Comparison of ENCODE assay signal across 31 cellular contexts in genomic region chr5:68443091-68443490, GRCh38.
"Had no signal": no experiment of that assay in that cellular context is flagged by ENCODE, and none has a peak within 500 bp of the region (broad histone marks: within the 10 kb centered on the region; RNA-seq: fewer than 3 reads in every experiment).

No MANE protein-coding gene starts in this region.

- H3K27me3 ChIP-seq: cardiac muscle cell, SJSA1 had no signal

- H3K9me3 Mint-ChIP-seq: activated naive CD4-positive, alpha-beta T cell treated with anti-CD3 and anti-CD28 coated beads, Interleukin-2, amount 50 U/mL, for 24 hours; activated T-helper 1 cell treated with anti-CD3 and anti-CD28 coated beads, Interleukin-12 subunit alpha, Interleukin-12 subunit beta, Interleukin-2, Interleukin-4 antibody, amounts not matched to agents 30 ng/mL and 10 ng/mL and 1 ng/mL, durations not matched to agents 14 hours and 24 hours and 36 hours; brain; T-helper 1 cell treated with Interleukin-12 subunit alpha and Interleukin-12 subunit beta and Interleukin-4 antibody, amounts not matched to agents 30 μg/mL and 1 μg/mL, for 36 hours had no signal

- ATAC-seq: activated CD8-positive, alpha-beta T cell treated with anti-CD3 and anti-CD28 coated beads, Interleukin-2, amount 10 ng/mL, durations not matched to agents 7 days and 5 days; Panc1; WTC11 had no signal

- H3K4me3 Mint-ChIP-seq: activated CD8-positive, alpha-beta T cell treated with anti-CD3 and anti-CD28 coated beads, Interleukin-2, amount 10 ng/mL, durations not matched to agents 7 days and 5 days; activated naive CD4-positive, alpha-beta T cell treated with anti-CD3 and anti-CD28 coated beads, Interleukin-2, amount 50 U/mL, for 24 hours; activated T-helper 1 cell treated with anti-CD3 and anti-CD28 coated beads, Interleukin-12 subunit alpha, Interleukin-12 subunit beta, Interleukin-2, Interleukin-4 antibody, amounts not matched to agents 30 ng/mL and 10 ng/mL and 1 ng/mL, durations not matched to agents 14 hours and 24 hours and 36 hours; brain; T-helper 1 cell treated with Interleukin-12 subunit alpha and Interleukin-12 subunit beta and Interleukin-4 antibody, amounts not matched to agents 30 μg/mL and 1 μg/mL, for 36 hours; WTC11 had no signal

- H3K9me3 ChIP-seq: SJSA1 had no signal

- H3K27ac ChIP-seq: cardiac muscle cell, SJSA1 had no signal

- H3K36me3 Mint-ChIP-seq: activated naive CD4-positive, alpha-beta T cell treated with anti-CD3 and anti-CD28 coated beads, Interleukin-2, amount 50 U/mL, for 24 hours; brain; WTC11 had no signal

- H3K4me3 ChIP-seq: cardiac muscle cell, SJSA1 had no signal

- DNase-seq: activated CD4-positive, alpha-beta T cell treated with anti-CD3 and anti-CD28 coated beads for 48 hours; activated CD4-positive, alpha-beta T cell treated with anti-CD3 and anti-CD28 coated beads, Interleukin-2, amount 50 U/mL, for 4 hours; activated CD4-positive, CD25-positive, alpha-beta regulatory T cell treated with anti-CD3 and anti-CD28 coated beads, Interleukin-2, amount 50 U/mL, for 72 hours; activated CD8-positive, alpha-beta memory T cell treated with anti-CD3 and anti-CD28 coated beads, Interleukin-2, amount 50 U/mL, for 48 hours; activated CD8-positive, alpha-beta T cell treated with anti-CD3 and anti-CD28 coated beads, Interleukin-2, amount 10 ng/mL, durations not matched to agents 7 days and 5 days; activated effector memory CD4-positive, alpha-beta T cell treated with Interleukin-2 at 50 U/mL for 16 hours; activated naive CD4-positive, alpha-beta T cell; activated T-cell treated with anti-CD3 and anti-CD28 coated beads, Interleukin-2, amount 50 U/mL, for 1 hour; amniotic stem cell; NCI-H1092 treated with DMSO at 0.1 percent for 48 hours; NCI-H1417 treated with DMSO at 0.1 percent for 48 hours; NCI-H1694; NCI-H2029; NCI-H2107; NCI-H2171 treated with DMSO at 0.1 percent for 48 hours; NCI-H226; NCI-H526 treated with DMSO at 0.1 percent for 48 hours; NCI-H82; NK-92 treated with Interleukin-12 subunit alpha and Interleukin-12 subunit beta, amount 100 ng/mL, for 24 hours; OCI-M1; Right ventricle myocardium superior; RPMI8226; T-helper 9 cell had no signal

- H3K4me1 ChIP-seq: SJSA1 had no signal

- H3K27me3 Mint-ChIP-seq: activated naive CD4-positive, alpha-beta T cell treated with anti-CD3 and anti-CD28 coated beads, Interleukin-2, amount 50 U/mL, for 24 hours; brain had no signal

- H3K36me3 ChIP-seq: cardiac muscle cell, SJSA1 had no signal

- H3K27ac Mint-ChIP-seq: activated CD8-positive, alpha-beta T cell treated with anti-CD3 and anti-CD28 coated beads, Interleukin-2, amount 10 ng/mL, durations not matched to agents 7 days and 5 days; activated naive CD4-positive, alpha-beta T cell treated with anti-CD3 and anti-CD28 coated beads, Interleukin-2, amount 50 U/mL, for 24 hours; activated T-helper 1 cell treated with anti-CD3 and anti-CD28 coated beads, Interleukin-12 subunit alpha, Interleukin-12 subunit beta, Interleukin-2, Interleukin-4 antibody, amounts not matched to agents 30 ng/mL and 10 ng/mL and 1 ng/mL, durations not matched to agents 14 hours and 24 hours and 36 hours; T-helper 1 cell treated with Interleukin-12 subunit alpha and Interleukin-12 subunit beta and Interleukin-4 antibody, amounts not matched to agents 30 μg/mL and 1 μg/mL, for 36 hours; WTC11 had no signal
